Comparison of ENCODE assay signal across 1 cellular context in genomic region chr16:3028716-3029319, GRCh38.
TF ChIP-seq lines count a peak whose summit lies in the region.

No MANE protein-coding gene starts in this region.

TF ChIP-seq in endothelial cell of umbilical vein, 7 proteins besides CTCF, POLR2A, EP300 and RAD21:
- no peak for TF ChIP-seq FOS (IDR thresholded peaks at IDR 0.05; ENCODE audit: borderline replicate concordance, insufficient read depth, low read length)
- no peak for TF ChIP-seq GATA2 (IDR thresholded peaks at IDR 0.05; ENCODE audit: insufficient read depth, insufficient read length, low read depth, low read length)
- no peak for TF ChIP-seq MYC (IDR thresholded peaks at IDR 0.05; ENCODE audit: low read depth, low read length)
- no peak for TF ChIP-seq MAX (IDR thresholded peaks at IDR 0.05; ENCODE audit: insufficient read depth, insufficient read length)
